In the genomic region with DNA sequence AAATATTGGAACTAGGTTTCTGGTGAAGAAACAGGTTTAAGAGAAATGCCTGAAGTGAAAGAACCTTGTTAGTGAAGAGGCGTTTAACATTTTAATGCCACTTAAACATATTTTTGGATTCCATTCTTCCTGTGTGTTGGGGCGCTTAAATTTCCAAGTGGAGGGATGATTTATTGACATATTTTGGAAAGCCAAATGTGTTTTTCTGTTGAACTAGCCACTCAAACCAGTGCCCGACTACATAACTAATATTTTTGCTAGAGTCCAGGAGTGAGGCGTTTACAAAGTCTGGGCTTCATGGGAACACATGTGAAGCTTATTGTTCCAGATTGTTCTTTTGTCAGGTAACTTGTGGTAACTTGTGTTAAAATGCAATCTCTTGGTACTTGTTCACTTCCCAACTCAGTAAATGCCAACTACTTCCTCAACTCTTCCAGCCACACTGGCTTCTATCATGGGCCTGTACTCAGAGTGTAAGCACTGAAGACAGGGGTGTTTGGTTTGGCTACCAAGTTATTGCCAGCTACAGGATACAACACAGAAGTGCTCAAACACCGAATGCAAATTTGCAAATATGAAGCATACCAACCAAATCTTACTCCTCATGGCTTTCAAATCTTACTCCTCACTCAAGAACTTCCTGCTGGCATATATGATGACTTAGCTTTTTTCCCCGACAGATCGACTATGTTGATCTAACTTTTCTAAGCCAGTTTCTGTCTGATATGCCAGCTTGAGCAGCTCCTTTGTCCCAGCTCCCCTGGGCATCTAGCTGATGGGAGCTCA, we compare ENCODE assay signal across 8 cellular contexts. TPM values are rescaled to one million over a fixed set of nuclear protein-coding genes. Genes with fewer than 3 reads are reported as not detected.
A peak's percentile ranks its signal among the peaks of the same experiment; 100 is the strongest.
DNase-seq lines count a peak whose midpoint lies in the region; ATAC-seq, FAIRE-seq and TF ChIP-seq lines count a peak whose summit lies in the region.

No MANE protein-coding gene starts in this region.

- DNase-seq in GM12864 (ENCODE audit: low read depth) = no peak
- DNase-seq in PC-9 = peak in 1 of 2 experiments; percentile 32
- DNase-seq in endodermal cell = no peak
- no peak for DNase-seq in pancreas
- DNase-seq in stimulated activated CD4-positive, alpha-beta T cell treated with anti-CD3 and anti-CD28 coated beads, Interleukin-4, amount 100 ng/mL, for 4 hours = no peak
- DNase-seq in NCI-H2107 treated with DMSO at 0.1 percent for 48 hours (lab: John Stamatoyannopoulos, UW; ENCODE audit: unreplicated experiment) = no peak

- no peak overlapping the region for H2AFZ ChIP-seq in PC-9

- peak overlapping the region; percentile 92 for H3K4me2 ChIP-seq in PC-9

- intact Hi-C loops in PC-9 (cut with micrococcal nuclease; ENCODE audit: unreplicated experiment) (no loop called here), pancreas (cut with DNase I) (no loop called here)

- no peak for FAIRE-seq in pancreas (lab: Jason Lieb, UNC)

- H3F3A ChIP-seq in PC-9 (ENCODE audit: insufficient read depth, low read depth) = peaks cover 78% of the 10 kb centered on the region

- peaks cover 80% of the 10 kb centered on the region for H3K36me3 Mint-ChIP-seq in endodermal cell (ENCODE audit: low read depth)

- H3K27ac Mint-ChIP-seq in endodermal cell = peak overlapping the region; percentile 99

- no TSS peak for BruUV-seq in PC-9 (replicated peaks; lab: Mats Ljungman, UMichigan)

- peaks cover 66% of the 10 kb centered on the region for H4K20me1 ChIP-seq in PC-9 (ENCODE audit: insufficient read depth)

- no peaks in the 10 kb centered on the region for H3K27me3 Mint-ChIP-seq in endodermal cell (ENCODE audit: insufficient read depth)

- H3K4me1 ChIP-seq in PC-9 (replicated peaks; ENCODE audit: insufficient read depth) (peaks cover 68% of the 10 kb centered on the region), endodermal cell (ENCODE audit: control insufficient read depth, insufficient read depth, low read length) (no peaks in the 10 kb centered on the region), pancreas (peaks cover 10 to 29% (median 10%) of the 10 kb centered on the region in 3 donors)

- H3K9me2 ChIP-seq in PC-9 (ENCODE audit: insufficient read depth) = no peaks in the 10 kb centered on the region

- peaks cover 44% of the 10 kb centered on the region for H3K4me1 Mint-ChIP-seq in endodermal cell

- H3K9me3 Mint-ChIP-seq in endodermal cell = peaks cover 27% of the 10 kb centered on the region

- peak overlapping the region; percentile 99 for H3K9ac ChIP-seq in endodermal cell (ENCODE audit: extremely low read depth, low read length, poor library complexity, severe bottlenecking)

- H3K36me3 ChIP-seq in PC-9 (ENCODE audit: low read depth) (peaks cover 70% of the 10 kb centered on the region), endodermal cell (ENCODE audit: control insufficient read depth, insufficient read depth, low read length) (peaks cover 80% of the 10 kb centered on the region), pancreas (peaks cover 8 to 51% (median 43%) of the 10 kb centered on the region in 3 donors)

- POLR2A ChIA-PET in PC-9 (lab: Charles Lee; ENCODE audit: unreplicated experiment) = interaction anchor here (0.8 kb wide), 1 partner anchor 874 kb away, joined by 5 read pairs; a partner anchor contains a TSS

- CTCF ChIA-PET in PC-9 (lab: Charles Lee) = interaction anchor here (0.6 kb wide), 1 partner anchor 224 kb away, joined by 3 read pairs; no protein-coding TSS in a partner anchor

- 5 to 15% methylated on average over 5 to 7 of the region's 7 CpGs for WGBS in endodermal cell (ENCODE audit: insufficient coverage in 1 of 2, insufficient read length in 1 of 2), 2 experiments
- 69 to 80% methylated on average over 7 of the region's 7 CpGs for WGBS in pancreas, 2 donors

- peaks cover 94% of the 10 kb centered on the region for H3K79me2 ChIP-seq in PC-9 (ENCODE audit: low read depth)

- TF ChIP-seq CTCF in GM12864 (IDR thresholded peaks at IDR 0.05; ENCODE audit: low read depth, low read length, missing control alignments) = no peak
- no peak for TF ChIP-seq CTCF in PC-9 (conservative IDR thresholded peaks at IDR 0.05)
- no peak for TF ChIP-seq CTCF in endodermal cell (conservative IDR thresholded peaks at IDR 0.05)
- no peak for TF ChIP-seq CTCF in pancreas (IDR thresholded peaks at IDR 0.05)

- H3K27ac ChIP-seq in PC-9 (peak overlapping the region; percentile 91), endodermal cell (ENCODE audit: low read depth, low read length) (peak overlapping the region; percentile 44), pancreas (peak overlapping the region in 1 of 4 donors; percentile 42)

- H3K27me3 ChIP-seq in PC-9 (ENCODE audit: insufficient read depth, low read depth) (peaks cover 20% of the 10 kb centered on the region), endodermal cell (ENCODE audit: control insufficient read depth, insufficient read depth, low read length, poor library complexity, severe bottlenecking) (no peaks in the 10 kb centered on the region), pancreas (no peaks in the 10 kb centered on the region)

- H3K4me3 Mint-ChIP-seq in endodermal cell = peak overlapping the region; percentile 100

- H3K9me3 ChIP-seq in PC-9 (ENCODE audit: insufficient read depth, low read depth) = peaks cover 51% of the 10 kb centered on the region
- H3K9me3 ChIP-seq in endodermal cell (ENCODE audit: control insufficient read depth, low read length) = peaks cover 47% of the 10 kb centered on the region
- no peaks in the 10 kb centered on the region for H3K9me3 ChIP-seq in pancreas

- ATAC-seq in pancreas (no peak), esophagus mucosa (no peak), GM18517 (IDR thresholded peaks at IDR 0.05; ENCODE audit: unreplicated experiment) (no peak)

- peak overlapping the region; percentile 87 for H3K4me3 ChIP-seq in GM12864 (ENCODE audit: low read depth, low read length)
- H3K4me3 ChIP-seq in PC-9 = peak overlapping the region; percentile 98
- peak overlapping the region; percentile 98 for H3K4me3 ChIP-seq in endodermal cell (ENCODE audit: low read length)
- peak overlapping the region in 3 of 4 donors; percentile 72 to 79 (median 77) for H3K4me3 ChIP-seq in pancreas

RNA-seq across cellular contexts. Expression of a gene that starts 2.0 kb away (rescaled TPM):
- total RNA-seq in PC-9 (2021) = 24.1 and 29.7 TPM in 2 replicates
- total RNA-seq in endodermal cell = 1 to 10 TPM; 8.1 to 8.9 TPM
- 6.7 TPM for polyA plus RNA-seq in endodermal cell (2013, experiment 1 of 2)
- 6.1 TPM for polyA plus RNA-seq in endodermal cell (2013, experiment 2 of 2)
- 10 to 100 TPM in 2 of 6 donors, 1 to 10 TPM in 4; 5.9 to 15.7 (median 7.2) TPM for total RNA-seq in pancreas
- 1 to 10 TPM; 4.3 to 6.2 TPM for polyA plus RNA-seq in pancreas
- total RNA-seq in esophagus mucosa = 10.7 TPM
